Comparison of ENCODE assay signal across 9 cellular contexts in the genomic region with DNA sequence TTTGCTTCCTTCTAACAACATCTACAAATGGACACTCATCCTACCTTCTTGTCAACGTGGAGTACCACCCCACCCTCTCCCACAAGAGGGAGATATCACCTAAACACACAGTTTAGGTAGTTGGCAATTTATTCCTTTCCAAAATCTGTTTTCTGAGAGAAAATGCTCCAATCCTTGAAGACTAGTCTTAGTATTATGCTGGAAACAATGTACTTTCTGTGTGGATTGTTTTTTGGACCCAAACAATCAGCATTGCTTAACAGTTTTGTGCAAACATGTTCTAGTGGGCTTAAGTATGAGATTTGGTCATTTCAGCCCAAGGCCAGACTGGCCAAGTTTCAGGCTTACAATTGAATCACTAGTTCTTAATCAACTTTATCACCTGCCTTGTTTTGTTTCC.
A peak's percentile ranks its signal among the peaks of the same experiment; 100 is the strongest.
DNase-seq lines count a peak whose midpoint lies in the region; ATAC-seq, FAIRE-seq and TF ChIP-seq lines count a peak whose summit lies in the region.
"Had no signal": no experiment of that assay in that cellular context is flagged by ENCODE, and none has a peak within 500 bp of the region (broad histone marks: within the 10 kb centered on the region; RNA-seq: fewer than 3 reads in every experiment).

No MANE protein-coding gene starts in this region.

- H3K9me2 ChIP-seq in hepatocyte (replicated peaks; ENCODE audit: insufficient read depth): no peaks in the 10 kb centered on the region

- TF ChIP-seq RAD21 in A549 (conservative IDR thresholded peaks at IDR 0.05 in 1 of 2, IDR thresholded peaks at IDR 0.05 in 1 of 2): peak; percentile 38 to 48; a peak in 4 of 5 replicates

- no peak for TF ChIP-seq POLR2A in A549 (IDR thresholded peaks at IDR 0.05; ENCODE audit: low read length)

- ATAC-seq in A549 (peak in 1 of 2 experiments; percentile 62; a peak in 2 of 6 replicates), HG03378 (IDR thresholded peaks at IDR 0.05; ENCODE audit: unreplicated experiment) (no peak), HG02623 (IDR thresholded peaks at IDR 0.05; ENCODE audit: unreplicated experiment) (no peak)
- no peak for ATAC-seq in CD4-positive, alpha-beta T cell (ENCODE audit: poor library complexity)

- H3K9ac ChIP-seq in adipocyte (ENCODE audit: low read length): no peak overlapping the region

- TF ChIP-seq CTCF in A549 (IDR thresholded peaks at IDR 0.05) (peak; percentile 19; the same call in 1 of the 3 replicates), hepatocyte (IDR thresholded peaks at IDR 0.05; ENCODE audit: poor library complexity) (peak; percentile 44)
- no peak for TF ChIP-seq CTCF in CD4-positive, alpha-beta T cell (IDR thresholded peaks at IDR 0.05)

- no peaks in the 10 kb centered on the region for H3K36me3 Mint-ChIP-seq in CD4-positive, alpha-beta T cell (ENCODE audit: low read depth)

- no peak overlapping the region for H3K4me3 Mint-ChIP-seq in CD4-positive, alpha-beta T cell

- H3K36me3 ChIP-seq in adipocyte (ENCODE audit: control insufficient read depth, insufficient read depth, low read length, severe bottlenecking): no peaks in the 10 kb centered on the region
- no peaks in the 10 kb centered on the region for H3K36me3 ChIP-seq in hepatocyte (replicated peaks; ENCODE audit: insufficient read depth, low read depth)

- CTCF ChIA-PET in A549 (lab: Yijun Ruan, JAX): interaction anchor here (1.0 to 1.7 kb wide), 5 partner anchors 10 to 660 kb away, joined by 3 to 8 read pairs (median 3); no protein-coding TSS in a partner anchor
- CTCF ChIA-PET in CD4-positive, alpha-beta T cell (lab: Charles Lee): interaction anchor here (0.6 kb wide), 1 partner anchor 447 kb away, joined by 3 read pairs; no protein-coding TSS in a partner anchor

- H3K79me2 ChIP-seq in hepatocyte: no peaks in the 10 kb centered on the region

- H3K27me3 Mint-ChIP-seq in CD4-positive, alpha-beta T cell: peaks cover 4% of the 10 kb centered on the region

- no peaks in the 10 kb centered on the region for H3K9me3 Mint-ChIP-seq in CD4-positive, alpha-beta T cell

- H3K4me1 ChIP-seq in A549 (no peaks in the 10 kb centered on the region), adipocyte (ENCODE audit: control insufficient read depth, insufficient read depth, low read length) (peaks cover 3% of the 10 kb centered on the region), hepatocyte (ENCODE audit: insufficient read depth) (no peaks in the 10 kb centered on the region)

- no peaks in the 10 kb centered on the region for H3K9me3 ChIP-seq in A549
- H3K9me3 ChIP-seq in adipocyte (ENCODE audit: control insufficient read depth, low read length): peaks cover 3% of the 10 kb centered on the region
- H3K9me3 ChIP-seq in hepatocyte (ENCODE audit: low read depth): no peaks in the 10 kb centered on the region
- no peaks in the 10 kb centered on the region for H3K9me3 ChIP-seq in CD4-positive, alpha-beta T cell (ENCODE audit: control insufficient read depth, low read length)

- H2AFZ ChIP-seq in hepatocyte: no peak overlapping the region

- H3K27ac ChIP-seq in A549 (no peak overlapping the region), hepatocyte (no peak overlapping the region)
- H3K27ac ChIP-seq in CD4-positive, alpha-beta T cell (ENCODE audit: low read depth, low read length): no peak overlapping the region
- H3K27ac ChIP-seq: HL-60 had no signal

- FAIRE-seq in A549 (lab: Jason Lieb, UNC): no peak

- H3K27me3 ChIP-seq in adipocyte (replicated peaks; ENCODE audit: control insufficient read depth, insufficient read depth, low read length): peaks cover 15% of the 10 kb centered on the region
- H3K27me3 ChIP-seq in hepatocyte: no peaks in the 10 kb centered on the region
- peaks cover 12% of the 10 kb centered on the region for H3K27me3 ChIP-seq in CD4-positive, alpha-beta T cell (ENCODE audit: control insufficient read depth, insufficient read depth, low read length)

- POLR2A ChIA-PET in A549 (lab: Yijun Ruan, JAX): no interaction called here
- POLR2A ChIA-PET in CD4-positive, alpha-beta T cell (lab: Charles Lee): no interaction called here

- no peaks in the 10 kb centered on the region for H4K20me1 ChIP-seq in hepatocyte (ENCODE audit: insufficient read depth, poor library complexity, severe bottlenecking)

- H3K4me2 ChIP-seq in A549 (no peak overlapping the region), hepatocyte (no peak overlapping the region)

- TF ChIP-seq EP300 in A549 (IDR thresholded peaks at IDR 0.05): no peak

- DNase-seq in A549 (ENCODE audit: low read depth in 1 of 2, low spot score in 1 of 2): peak; percentile 25 to 31
- peak; percentile 8 for DNase-seq in HS-5 (ENCODE audit: low read depth)
- peak; percentile 45 for DNase-seq in adipocyte (ENCODE audit: low read depth)
- peak; percentile 30 for DNase-seq in hepatocyte (ENCODE audit: low spot score)
- no peak for DNase-seq in CD4-positive, alpha-beta T cell
- DNase-seq in NCI-H524 treated with DMSO at 0.1 percent for 48 hours (lab: John Stamatoyannopoulos, UW): no peak

- no peak overlapping the region for H3K27ac Mint-ChIP-seq in CD4-positive, alpha-beta T cell

- H3K4me3 ChIP-seq in A549: no peak overlapping the region
- no peak overlapping the region for H3K4me3 ChIP-seq in adipocyte (ENCODE audit: low read length)
- H3K4me3 ChIP-seq in hepatocyte: no peak overlapping the region

- intact Hi-C loops in CD4-positive, alpha-beta T cell (cut with DNase I, micrococcal nuclease): no loop called here

- WGBS in A549 (ENCODE audit: missing lambda C conversion rate): 0% methylated on average over 1 of the region's 1 CpG
- WGBS in hepatocyte (ENCODE audit: low lambda C conversion rate, missing lambda C conversion rate): 6% methylated on average over 1 of the region's 1 CpG

- no peaks in the 10 kb centered on the region for H3K4me1 Mint-ChIP-seq in CD4-positive, alpha-beta T cell (ENCODE audit: low read depth)

TF ChIP-seq in A549, 52 proteins besides CTCF, POLR2A, EP300 and RAD21:
- no peak for TF ChIP-seq TFCP2L1 (CRISPR knock-in tag; IDR thresholded peaks at IDR 0.05)
- TF ChIP-seq POLR2AphosphoS2 (conservative IDR thresholded peaks at IDR 0.05; ENCODE audit: low read length): no peak
- 0 out of 3 replicates have a peak, but pooled peaks have one; percentile 26 for TF ChIP-seq SMC3 (IDR thresholded peaks at IDR 0.05)
- TF ChIP-seq, protein P1, sequence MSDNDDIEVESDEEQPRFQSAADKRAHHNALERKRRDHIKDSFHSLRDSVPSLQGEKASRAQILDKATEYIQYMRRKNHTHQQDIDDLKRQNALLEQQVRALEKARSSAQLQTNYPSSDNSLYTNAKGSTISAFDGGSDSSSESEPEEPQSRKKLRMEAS (IDR thresholded peaks at IDR 0.05): no peak
- no peak for TF ChIP-seq PHF8 (IDR thresholded peaks at IDR 0.05; ENCODE audit: borderline replicate concordance, low read depth)
- TF ChIP-seq HDAC2 (IDR thresholded peaks at IDR 0.05): no peak
TF ChIP-seq in A549: peak in this region for 1.

Comparison
In these comparisons a context has a peak if more than half of its experiments do, and no peak if none do; other contexts are left out.
1. DNase-seq: peak in A549 (2 of 2), HS-5 (single experiment), adipocyte (single experiment) and hepatocyte (single experiment); none in CD4-positive, alpha-beta T cell (0 of 10) and NCI-H524 treated with DMSO at 0.1 percent for 48 hours (single experiment).